ENCODE assay signal across 12 cellular contexts in genomic region chr11:15967166-15967565, GRCh38.
A peak's percentile ranks its signal among the peaks of the same experiment; 100 is the strongest.
DNase-seq lines count a peak whose midpoint lies in the region; ATAC-seq and TF ChIP-seq lines count a peak whose summit lies in the region.
"Had no signal": no experiment of that assay in that cellular context is flagged by ENCODE, and none has a peak within 500 bp of the region (broad histone marks: within the 10 kb centered on the region; RNA-seq: fewer than 3 reads in every experiment).

No MANE protein-coding gene starts in this region.

- CTCF ChIA-PET in Calu3 (lab: Charles Lee): interaction anchor here (0.6 to 1.4 kb wide), 3 partner anchors 22 to 34 kb away, joined by 3 to 4 read pairs (median 4); no protein-coding TSS in a partner anchor

- peak overlapping the region; percentile 93 for H3K27ac Mint-ChIP-seq in Calu3 (ENCODE audit: unreplicated experiment)
- H3K27ac Mint-ChIP-seq: T-helper 1 cell treated with Interleukin-12 subunit alpha and Interleukin-12 subunit beta and Interleukin-4 antibody, amounts not matched to agents 30 μg/mL and 1 μg/mL, for 36 hours had no signal

- peaks cover 2% of the 10 kb centered on the region for H3K9me3 Mint-ChIP-seq in Calu3 (ENCODE audit: low read depth, unreplicated experiment)
- H3K9me3 Mint-ChIP-seq: nephron; T-helper 1 cell treated with Interleukin-12 subunit alpha and Interleukin-12 subunit beta and Interleukin-4 antibody, amounts not matched to agents 30 μg/mL and 1 μg/mL, for 36 hours had no signal

- peak; percentile 79 for DNase-seq in Calu3
- DNase-seq in NCI-H1048 (lab: John Stamatoyannopoulos, UW): peak; percentile 33
- DNase-seq in choroid plexus epithelial cell (ENCODE audit: low read depth): peak; percentile 32
- peak; percentile 43 for DNase-seq in mesenchymal stem cell
- DNase-seq in DMS79 (lab: John Stamatoyannopoulos, UW): no peak
- DNase-seq in activated CD4-positive, CD25-positive, alpha-beta regulatory T cell treated with anti-CD3 and anti-CD28 coated beads, Interleukin-2, amount 50 U/mL, for 72 hours: no peak
- DNase-seq: NCI-H2107; stimulated activated naive CD4-positive, alpha-beta T cell had no signal

- no peak overlapping the region for H2BK120ac ChIP-seq in mesenchymal stem cell (ENCODE audit: low read depth, low read length)

- no peak overlapping the region for H3K14ac ChIP-seq in mesenchymal stem cell (ENCODE audit: low read length in 2 of 2)

- no peak overlapping the region for H4K8ac ChIP-seq in mesenchymal stem cell (ENCODE audit: low read length)

- intact Hi-C loops in Calu3 (cut with micrococcal nuclease; ENCODE audit: unreplicated experiment): loop anchor here (5.0 to 10.0 kb wide), 3 partner anchors 112 to 640 kb away; no protein-coding TSS in a partner anchor

- no peak overlapping the region for H3K18ac ChIP-seq in mesenchymal stem cell (ENCODE audit: low read depth in 1 of 2, low read length in 2 of 2)

- no peaks in the 10 kb centered on the region for H3K27me3 Mint-ChIP-seq in Calu3 (ENCODE audit: unreplicated experiment)

- no peak overlapping the region for H3K4me3 Mint-ChIP-seq in Calu3 (ENCODE audit: low read depth, unreplicated experiment)
- H3K4me3 Mint-ChIP-seq: nephron; T-helper 1 cell treated with Interleukin-12 subunit alpha and Interleukin-12 subunit beta and Interleukin-4 antibody, amounts not matched to agents 30 μg/mL and 1 μg/mL, for 36 hours had no signal

- no peak overlapping the region for H2AK5ac ChIP-seq in mesenchymal stem cell (ENCODE audit: low read length, severe bottlenecking)

- no peak overlapping the region for H4K91ac ChIP-seq in mesenchymal stem cell (ENCODE audit: low read length)

- ATAC-seq in HG03469 (IDR thresholded peaks at IDR 0.05; ENCODE audit: unreplicated experiment): no peak
- ATAC-seq in GM19397 (IDR thresholded peaks at IDR 0.05; ENCODE audit: unreplicated experiment): no peak

- no CpG with 5 or more reads among the region's 2 CpGs for WGBS in mesenchymal stem cell

- no peak overlapping the region for H2BK5ac ChIP-seq in mesenchymal stem cell (ENCODE audit: low read depth, low read length, poor library complexity, severe bottlenecking)

- H3K23ac ChIP-seq in mesenchymal stem cell (ENCODE audit: low read length in 2 of 2): no peak overlapping the region

- peak overlapping the region; percentile 38 for H3K9ac ChIP-seq in mesenchymal stem cell (ENCODE audit: low read length)

- H3K27me3 ChIP-seq in mesenchymal stem cell (ENCODE audit: control insufficient read depth in 1 of 2, insufficient read depth in 1 of 2, low read length in 2 of 2): no peaks in the 10 kb centered on the region

- peaks cover 93% of the 10 kb centered on the region for H3K4me1 Mint-ChIP-seq in Calu3 (ENCODE audit: low read depth, unreplicated experiment)

- peaks cover 4% of the 10 kb centered on the region for H3K4me1 ChIP-seq in mesenchymal stem cell (ENCODE audit: control insufficient read depth, insufficient read depth, low read depth, low read length)

- no peak overlapping the region for H3K27ac ChIP-seq in mesenchymal stem cell (ENCODE audit: low read length, poor library complexity, severe bottlenecking)

- H3K4ac ChIP-seq in mesenchymal stem cell (ENCODE audit: low read depth in 1 of 2, low read length in 2 of 2): no peak overlapping the region

- H3K4me2 ChIP-seq in mesenchymal stem cell (ENCODE audit: low read length, poor library complexity, severe bottlenecking): no peak overlapping the region

- no peak overlapping the region for H2AFZ ChIP-seq in mesenchymal stem cell (ENCODE audit: low read depth, low read length)

- peaks cover 16% of the 10 kb centered on the region for H3K36me3 Mint-ChIP-seq in Calu3 (ENCODE audit: insufficient read depth, unreplicated experiment)

- H3K4me3 ChIP-seq in choroid plexus epithelial cell (ENCODE audit: low read depth, low read length) (no peak overlapping the region), mesenchymal stem cell (ENCODE audit: insufficient read depth in 1 of 2, low read depth in 1 of 2, low read length in 2 of 2) (no peak overlapping the region)

- H2BK12ac ChIP-seq in mesenchymal stem cell (ENCODE audit: low read length in 2 of 2): no peak overlapping the region

- BruUV-seq in Calu3 (replicated peaks; lab: Mats Ljungman, UMichigan): no TSS peak

- peaks cover 0 to 2% of the 10 kb centered on the region in 2 experiments for H3K36me3 ChIP-seq in mesenchymal stem cell (ENCODE audit: control insufficient read depth in 1 of 2, insufficient read depth in 2 of 2, low read depth in 1 of 2, low read length in 2 of 2)

- no peaks in the 10 kb centered on the region for H3K79me1 ChIP-seq in mesenchymal stem cell (replicated peaks; ENCODE audit: low read length, poor library complexity, severe bottlenecking)

- H2BK15ac ChIP-seq in mesenchymal stem cell (ENCODE audit: low read depth, poor library complexity, severe bottlenecking): no peak overlapping the region

- TF ChIP-seq CTCF in Calu3 (IDR thresholded peaks at IDR 0.05; ENCODE audit: unreplicated experiment) (no peak), choroid plexus epithelial cell (conservative IDR thresholded peaks at IDR 0.05; ENCODE audit: low read depth, low read length) (no peak)

- no peaks in the 10 kb centered on the region for H3K9me3 ChIP-seq in mesenchymal stem cell (ENCODE audit: control insufficient read depth, low read length)

Comparison
In these comparisons a context has a peak if more than half of its experiments do, and no peak if none do; other contexts are left out.
1. DNase-seq: peak in Calu3 (single experiment), NCI-H1048 (single experiment), choroid plexus epithelial cell (single experiment) and mesenchymal stem cell (single experiment); none in DMS79 (single experiment) and activated CD4-positive, CD25-positive, alpha-beta regulatory T cell treated with anti-CD3 and anti-CD28 coated beads, Interleukin-2, amount 50 U/mL, for 72 hours (single experiment).